ENCODE assay signal across 16 cellular contexts in the genomic region with DNA sequence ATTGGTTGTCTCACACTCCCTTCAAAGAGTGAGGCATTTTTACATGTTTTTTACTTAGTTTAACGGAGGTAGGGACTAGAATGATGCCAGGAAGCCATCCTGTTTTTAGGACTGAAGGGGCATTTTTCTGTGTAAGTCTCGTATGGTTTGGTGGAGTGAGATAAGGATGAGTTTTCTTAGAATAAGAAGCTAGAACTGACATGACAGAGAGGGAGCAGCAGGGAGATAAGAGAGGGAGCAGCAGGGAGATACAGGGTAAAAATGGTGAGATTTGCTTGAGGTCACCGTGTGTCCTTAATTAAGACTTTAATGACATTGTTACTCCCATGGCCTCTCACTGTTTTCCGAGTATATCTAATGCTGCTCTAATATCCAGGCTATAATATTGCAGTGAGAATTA.
"Had no signal": no experiment of that assay in that cellular context is flagged by ENCODE, and none has a peak within 500 bp of the region (broad histone marks: within the 10 kb centered on the region; RNA-seq: fewer than 3 reads in every experiment).

No MANE protein-coding gene starts in this region.

- H3K4me2 ChIP-seq: PC-9 had no signal

- H3K27ac ChIP-seq: PC-9 had no signal

- DNase-seq: activated CD4-positive, alpha-beta memory T cell treated with anti-CD3 and anti-CD28 coated beads for 36 hours; activated CD4-positive, alpha-beta T cell treated with anti-CD3 and anti-CD28 coated beads, Interleukin-2, amount 10 ng/mL, durations not matched to agents 7 days and 5 days; activated CD4-positive, CD25-positive, alpha-beta regulatory T cell; activated gamma-delta T cell; activated naive CD4-positive, alpha-beta T cell treated with anti-CD3 and anti-CD28 coated beads for 36 hours; activated naive CD8-positive, alpha-beta T cell treated with anti-CD3 and anti-CD28 coated beads for 36 hours; activated T-cell treated with anti-CD3 and anti-CD28 coated beads, Interleukin-2, amount 50 U/mL, for 48 hours; cerebellar nuclear complex; KBM-7; NCI-H1048; NCI-H1930; NCI-H510A; NCI-H526 treated with DMSO at 0.1 percent for 48 hours; PC-9; T-helper 1 cell had no signal

- H2AFZ ChIP-seq: PC-9 had no signal

- ATAC-seq: activated T-helper 17 cell treated with anti-CD3 and anti-CD28 coated beads, Interleukin-2, amount 50 U/mL, for 72 hours had no signal

- H3K4me3 ChIP-seq: PC-9 had no signal

- H3K27ac Mint-ChIP-seq: activated CD4-positive, alpha-beta memory T cell treated with anti-CD3 and anti-CD28 coated beads for 36 hours; activated CD4-positive, alpha-beta T cell treated with anti-CD3 and anti-CD28 coated beads, Interleukin-2, amount 10 ng/mL, durations not matched to agents 7 days and 5 days; activated naive CD4-positive, alpha-beta T cell treated with anti-CD3 and anti-CD28 coated beads for 36 hours; activated naive CD8-positive, alpha-beta T cell treated with anti-CD3 and anti-CD28 coated beads for 36 hours; activated T-helper 17 cell treated with anti-CD3 and anti-CD28 coated beads, Interleukin-2, amount 50 U/mL, for 72 hours had no signal

- H3K27me3 Mint-ChIP-seq: activated CD4-positive, alpha-beta memory T cell treated with anti-CD3 and anti-CD28 coated beads for 36 hours; activated CD4-positive, alpha-beta T cell treated with anti-CD3 and anti-CD28 coated beads, Interleukin-2, amount 10 ng/mL, durations not matched to agents 7 days and 5 days; activated naive CD8-positive, alpha-beta T cell treated with anti-CD3 and anti-CD28 coated beads for 36 hours; activated T-helper 17 cell treated with anti-CD3 and anti-CD28 coated beads, Interleukin-2, amount 50 U/mL, for 72 hours had no signal

- H3K4me3 Mint-ChIP-seq: activated CD4-positive, alpha-beta memory T cell treated with anti-CD3 and anti-CD28 coated beads for 36 hours; activated CD4-positive, alpha-beta T cell treated with anti-CD3 and anti-CD28 coated beads, Interleukin-2, amount 10 ng/mL, durations not matched to agents 7 days and 5 days; activated naive CD4-positive, alpha-beta T cell treated with anti-CD3 and anti-CD28 coated beads for 36 hours; activated naive CD8-positive, alpha-beta T cell treated with anti-CD3 and anti-CD28 coated beads for 36 hours; activated T-helper 17 cell treated with anti-CD3 and anti-CD28 coated beads, Interleukin-2, amount 50 U/mL, for 72 hours had no signal

- H3K4me1 Mint-ChIP-seq: activated CD4-positive, alpha-beta T cell treated with anti-CD3 and anti-CD28 coated beads, Interleukin-2, amount 10 ng/mL, durations not matched to agents 7 days and 5 days; activated naive CD8-positive, alpha-beta T cell treated with anti-CD3 and anti-CD28 coated beads for 36 hours had no signal
